In genomic region chr18:79766308-79766707, GRCh38 we compare ENCODE assay signal across 18 cellular contexts. TPM values are rescaled to one million over a fixed set of nuclear protein-coding genes. Genes with fewer than 3 reads are reported as not detected.
DNase-seq lines count a peak whose midpoint lies in the region; ATAC-seq lines count a peak whose summit lies in the region.
"Had no signal": no experiment of that assay in that cellular context is flagged by ENCODE, and none has a peak within 500 bp of the region (broad histone marks: within the 10 kb centered on the region; RNA-seq: fewer than 3 reads in every experiment).

No MANE protein-coding gene starts in this region.

- no peak overlapping the region for H3K9ac ChIP-seq in neuronal stem cell (ENCODE audit: low read depth, low read length, poor library complexity)

- peaks cover 7 to 10% of the 10 kb centered on the region in 2 donors for H3K9me3 ChIP-seq in neuronal stem cell (replicated peaks in 1 of 2; ENCODE audit: control insufficient read depth in 2 of 2, insufficient read depth in 1 of 2, low read depth in 1 of 2, low read length in 2 of 2)

- H2BK5ac ChIP-seq in neuronal stem cell (ENCODE audit: low read length): no peak overlapping the region

- H3K18ac ChIP-seq in neuronal stem cell (ENCODE audit: low read length): no peak overlapping the region

- peak; percentile 6 for DNase-seq in DMS153 (lab: John Stamatoyannopoulos, UW)
- DNase-seq in NCI-H128 (lab: John Stamatoyannopoulos, UW; ENCODE audit: unreplicated experiment): peak; percentile 47
- peak; percentile 7 for DNase-seq in NCI-H774 (lab: John Stamatoyannopoulos, UW)
- no peak for DNase-seq in neuronal stem cell (ENCODE audit: low spot score)
- no peak for DNase-seq in medulla oblongata (ENCODE audit: extremely low spot score)
- no peak for DNase-seq in AG20443 (ENCODE audit: low spot score)
- no peak for DNase-seq in left lobe of liver (ENCODE audit: low spot score)
- DNase-seq: CD4-positive, CD25-positive, alpha-beta regulatory T cell; effector memory CD8-positive, alpha-beta T cell; NCI-H1694 treated with DMSO at 0.1 percent for 48 hours; nephron progenitor cell; Right ventricle myocardium superior; stimulated activated CD4-positive, alpha-beta T cell treated with anti-CD3 and anti-CD28 coated beads, Interleukin-2, amount 100 ng/mL, for 24 hours; stimulated activated naive CD4-positive, alpha-beta T cell had no signal

- peak overlapping the region; percentile 84 for H3K4ac ChIP-seq in neuronal stem cell (ENCODE audit: low read length)

- no CpG with 5 or more reads among the region's 16 CpGs for WGBS in neuronal stem cell (ENCODE audit: extremely low coverage in 2 of 2, insufficient read length in 2 of 2, insufficient replicate concordance in 1 of 2), 2 donors

- H2AK5ac ChIP-seq in neuronal stem cell (ENCODE audit: low read depth, low read length): no peak overlapping the region

- H3K27ac ChIP-seq in neuronal stem cell (replicated peaks; ENCODE audit: low read length): no peak overlapping the region
- H3K27ac ChIP-seq: tibial artery had no signal

- H2BK120ac ChIP-seq in neuronal stem cell (ENCODE audit: low read depth, low read length): no peak overlapping the region

- H4K8ac ChIP-seq in neuronal stem cell (ENCODE audit: low read depth, low read length): no peak overlapping the region

- peak overlapping the region; percentile 82 for H3K14ac ChIP-seq in neuronal stem cell (ENCODE audit: low read length)

- peaks cover 0 to 8% of the 10 kb centered on the region in 2 donors for H3K4me1 ChIP-seq in neuronal stem cell (ENCODE audit: control insufficient read depth in 2 of 2, insufficient read depth in 1 of 2, low read depth in 1 of 2, low read length in 2 of 2)
- H3K4me1 ChIP-seq: tibial artery had no signal

- peak overlapping the region; percentile 10 for H2BK12ac ChIP-seq in neuronal stem cell (ENCODE audit: low read length)

- no peak overlapping the region for H2AFZ ChIP-seq in neuronal stem cell (ENCODE audit: low read length)

- H3K79me1 ChIP-seq in neuronal stem cell (ENCODE audit: low read depth, low read length): no peaks in the 10 kb centered on the region

- ATAC-seq in HG02884 (IDR thresholded peaks at IDR 0.05; ENCODE audit: unreplicated experiment) (no peak), left lobe of liver (no peak)
- ATAC-seq: effector memory CD8-positive, alpha-beta T cell had no signal

- H3K36me3 ChIP-seq in neuronal stem cell (replicated peaks in 1 of 2; ENCODE audit: control insufficient read depth in 2 of 2, insufficient read depth in 2 of 2, low read length in 2 of 2): no peaks in the 10 kb centered on the region
- H3K36me3 ChIP-seq: tibial artery had no signal

- H4K91ac ChIP-seq in neuronal stem cell (ENCODE audit: low read depth, low read length, poor library complexity): no peak overlapping the region

- no peak overlapping the region for H2BK15ac ChIP-seq in neuronal stem cell (ENCODE audit: low read length)

- no peak overlapping the region for H3K4me2 ChIP-seq in neuronal stem cell (ENCODE audit: insufficient read depth, low read length, poor library complexity, severe bottlenecking)

- H3K23ac ChIP-seq in neuronal stem cell (ENCODE audit: low read depth, low read length, poor library complexity): no peak overlapping the region

- no peak overlapping the region for H3K4me3 ChIP-seq in neuronal stem cell (ENCODE audit: low read length in 2 of 2)
- H3K4me3 ChIP-seq: tibial artery had no signal

- H3K27me3 ChIP-seq in neuronal stem cell (ENCODE audit: control insufficient read depth in 3 of 3, insufficient read depth in 3 of 3, low read depth in 1 of 3, low read length in 3 of 3): no peaks in the 10 kb centered on the region
- H3K27me3 ChIP-seq: tibial artery had no signal

RNA-seq across cellular contexts. Expression of gene KCNG2, which starts 31.4 kb away (rescaled TPM):
- polyA plus RNA-seq in neuronal stem cell (2013, experiment 1 of 2): 0.29 TPM
- polyA plus RNA-seq in neuronal stem cell (2013, experiment 2 of 2): 0.29 TPM
- total RNA-seq in left lobe of liver: not detected
- total RNA-seq: CD4-positive, CD25-positive, alpha-beta regulatory T cell; M059J; progenitor cell of endocrine pancreas; Right ventricle myocardium superior had no signal
- polyA plus RNA-seq: CD4-positive, CD25-positive, alpha-beta regulatory T cell had no signal

Comparison
In these comparisons a context has a peak if more than half of its experiments do, and no peak if none do; other contexts are left out.
1. DNase-seq: peak in DMS153 (single experiment), NCI-H128 (single experiment) and NCI-H774 (single experiment); none in neuronal stem cell (single experiment), medulla oblongata (single experiment), AG20443 (single experiment) and left lobe of liver (single experiment).